In genomic region chr2:203841654-203842053, GRCh38 we compare ENCODE assay signal across 1 cellular context.
TF ChIP-seq lines count a peak whose summit lies in the region.

No MANE protein-coding gene starts in this region.

TF ChIP-seq in GM23338, 12 proteins besides CTCF, POLR2A, EP300 and RAD21 (continued from another document):
- TF ChIP-seq POLR2AphosphoS5 (IDR thresholded peaks at IDR 0.05; ENCODE audit: low read depth) (no peak), ZNF114 (CRISPR knock-in tag; IDR thresholded peaks at IDR 0.05) (no peak), ETS1 (IDR thresholded peaks at IDR 0.05) (no peak), NANOG (IDR thresholded peaks at IDR 0.05; ENCODE audit: borderline replicate concordance) (no peak), EZH2phosphoT487 (IDR thresholded peaks at IDR 0.05; ENCODE audit: unreplicated experiment) (no peak), STAT1 (IDR thresholded peaks at IDR 0.05; ENCODE audit: unreplicated experiment) (no peak), REST (IDR thresholded peaks at IDR 0.05; ENCODE audit: unreplicated experiment) (no peak), CREB1 (CRISPR knock-in tag; IDR thresholded peaks at IDR 0.05; ENCODE audit: low read depth) (no peak)
- TF ChIP-seq, protein P1, sequence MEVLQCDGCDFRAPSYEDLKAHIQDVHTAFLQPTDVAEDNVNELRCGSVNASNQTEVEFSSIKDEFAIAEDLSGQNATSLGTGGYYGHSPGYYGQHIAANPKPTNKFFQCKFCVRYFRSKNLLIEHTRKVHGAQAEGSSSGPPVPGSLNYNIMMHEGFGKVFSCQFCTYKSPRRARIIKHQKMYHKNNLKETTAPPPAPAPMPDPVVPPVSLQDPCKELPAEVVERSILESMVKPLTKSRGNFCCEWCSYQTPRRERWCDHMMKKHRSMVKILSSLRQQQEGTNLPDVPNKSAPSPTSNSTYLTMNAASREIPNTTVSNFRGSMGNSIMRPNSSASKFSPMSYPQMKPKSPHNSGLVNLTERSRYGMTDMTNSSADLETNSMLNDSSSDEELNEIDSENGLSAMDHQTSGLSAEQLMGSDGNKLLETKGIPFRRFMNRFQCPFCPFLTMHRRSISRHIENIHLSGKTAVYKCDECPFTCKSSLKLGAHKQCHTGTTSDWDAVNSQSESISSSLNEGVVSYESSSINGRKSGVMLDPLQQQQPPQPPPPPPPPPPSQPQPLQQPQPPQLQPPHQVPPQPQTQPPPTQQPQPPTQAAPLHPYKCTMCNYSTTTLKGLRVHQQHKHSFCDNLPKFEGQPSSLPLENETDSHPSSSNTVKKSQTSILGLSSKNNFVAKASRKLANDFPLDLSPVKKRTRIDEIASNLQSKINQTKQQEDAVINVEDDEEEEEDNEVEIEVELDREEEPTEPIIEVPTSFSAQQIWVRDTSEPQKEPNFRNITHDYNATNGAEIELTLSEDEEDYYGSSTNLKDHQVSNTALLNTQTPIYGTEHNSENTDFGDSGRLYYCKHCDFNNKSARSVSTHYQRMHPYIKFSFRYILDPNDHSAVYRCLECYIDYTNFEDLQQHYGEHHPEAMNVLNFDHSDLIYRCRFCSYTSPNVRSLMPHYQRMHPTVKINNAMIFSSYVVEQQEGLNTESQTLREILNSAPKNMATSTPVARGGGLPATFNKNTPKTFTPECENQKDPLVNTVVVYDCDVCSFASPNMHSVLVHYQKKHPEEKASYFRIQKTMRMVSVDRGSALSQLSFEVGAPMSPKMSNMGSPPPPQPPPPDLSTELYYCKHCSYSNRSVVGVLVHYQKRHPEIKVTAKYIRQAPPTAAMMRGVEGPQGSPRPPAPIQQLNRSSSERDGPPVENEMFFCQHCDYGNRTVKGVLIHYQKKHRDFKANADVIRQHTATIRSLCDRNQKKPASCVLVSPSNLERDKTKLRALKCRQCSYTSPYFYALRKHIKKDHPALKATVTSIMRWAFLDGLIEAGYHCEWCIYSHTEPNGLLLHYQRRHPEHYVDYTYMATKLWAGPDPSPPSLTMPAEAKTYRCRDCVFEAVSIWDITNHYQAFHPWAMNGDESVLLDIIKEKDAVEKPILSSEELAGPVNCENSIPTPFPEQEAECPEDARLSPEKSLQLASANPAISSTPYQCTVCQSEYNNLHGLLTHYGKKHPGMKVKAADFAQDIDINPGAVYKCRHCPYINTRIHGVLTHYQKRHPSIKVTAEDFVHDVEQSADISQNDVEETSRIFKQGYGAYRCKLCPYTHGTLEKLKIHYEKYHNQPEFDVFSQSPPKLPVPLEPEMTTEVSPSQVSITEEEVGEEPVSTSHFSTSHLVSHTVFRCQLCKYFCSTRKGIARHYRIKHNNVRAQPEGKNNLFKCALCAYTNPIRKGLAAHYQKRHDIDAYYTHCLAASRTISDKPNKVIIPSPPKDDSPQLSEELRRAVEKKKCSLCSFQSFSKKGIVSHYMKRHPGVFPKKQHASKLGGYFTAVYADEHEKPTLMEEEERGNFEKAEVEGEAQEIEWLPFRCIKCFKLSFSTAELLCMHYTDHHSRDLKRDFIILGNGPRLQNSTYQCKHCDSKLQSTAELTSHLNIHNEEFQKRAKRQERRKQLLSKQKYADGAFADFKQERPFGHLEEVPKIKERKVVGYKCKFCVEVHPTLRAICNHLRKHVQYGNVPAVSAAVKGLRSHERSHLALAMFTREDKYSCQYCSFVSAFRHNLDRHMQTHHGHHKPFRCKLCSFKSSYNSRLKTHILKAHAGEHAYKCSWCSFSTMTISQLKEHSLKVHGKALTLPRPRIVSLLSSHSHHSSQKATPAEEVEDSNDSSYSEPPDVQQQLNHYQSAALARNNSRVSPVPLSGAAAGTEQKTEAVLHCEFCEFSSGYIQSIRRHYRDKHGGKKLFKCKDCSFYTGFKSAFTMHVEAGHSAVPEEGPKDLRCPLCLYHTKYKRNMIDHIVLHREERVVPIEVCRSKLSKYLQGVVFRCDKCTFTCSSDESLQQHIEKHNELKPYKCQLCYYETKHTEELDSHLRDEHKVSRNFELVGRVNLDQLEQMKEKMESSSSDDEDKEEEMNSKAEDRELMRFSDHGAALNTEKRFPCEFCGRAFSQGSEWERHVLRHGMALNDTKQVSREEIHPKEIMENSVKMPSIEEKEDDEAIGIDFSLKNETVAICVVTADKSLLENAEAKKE (CRISPR knock-in tag; IDR thresholded peaks at IDR 0.05), result no peak
